In the genomic region with DNA sequence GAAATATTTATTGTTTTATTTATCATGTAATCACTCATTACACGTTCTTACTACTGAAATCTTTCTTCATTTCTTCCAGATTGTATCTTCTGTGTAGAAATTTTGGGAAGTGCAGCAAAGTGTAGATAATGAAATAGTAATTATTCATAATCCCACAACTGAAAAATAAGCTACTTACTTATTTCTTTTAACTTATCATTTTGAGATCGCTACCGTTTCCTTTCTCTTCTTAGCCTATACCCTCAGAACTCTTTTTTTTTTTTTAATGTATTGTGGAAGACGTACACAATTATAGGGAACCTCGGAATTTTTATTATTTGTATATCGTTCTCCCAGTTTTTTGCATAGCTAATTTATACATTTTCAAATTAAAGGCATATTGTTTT, we compare ENCODE assay signal across 11 cellular contexts. TPM values are rescaled to one million over a fixed set of nuclear protein-coding genes. Genes with fewer than 3 reads are reported as not detected.
DNase-seq lines count a peak whose midpoint lies in the region; ATAC-seq and TF ChIP-seq lines count a peak whose summit lies in the region.
"Had no signal": no experiment of that assay in that cellular context is flagged by ENCODE, and none has a peak within 500 bp of the region (broad histone marks: within the 10 kb centered on the region; RNA-seq: fewer than 3 reads in every experiment).

No MANE protein-coding gene starts in this region.

- peaks cover 29% of the 10 kb centered on the region for H3K27me3 ChIP-seq in HUES64 (ENCODE audit: insufficient read depth, low read length)
- peaks cover 0 to 3% of the 10 kb centered on the region in 2 donors for H3K27me3 ChIP-seq in breast epithelium
- no peaks in the 10 kb centered on the region for H3K27me3 ChIP-seq in right lobe of liver
- no peaks in the 10 kb centered on the region for H3K27me3 ChIP-seq in thyroid gland
- H3K27me3 ChIP-seq: body of pancreas had no signal

- H3K9ac ChIP-seq in HUES64 (ENCODE audit: low read depth, low read length) = peak overlapping the region; percentile 73

- 80% methylated on average over 2 of the region's 6 CpGs for WGBS in HUES64
- 2% methylated on average over 6 of the region's 6 CpGs for WGBS in right lobe of liver (ENCODE audit: insufficient coverage, low coverage, low lambda C conversion rate, missing lambda C conversion rate)
- WGBS in thyroid gland, 2 donors = 13 to 29% methylated on average over 6 of the region's 6 CpGs

- no peak overlapping the region for H3K27ac ChIP-seq in HUES64 (ENCODE audit: low read depth, low read length)
- H3K27ac ChIP-seq in breast epithelium = peak overlapping the region; percentile 50 to 54
- peak overlapping the region; percentile 49 to 93 (median 90) for H3K27ac ChIP-seq in right lobe of liver
- H3K27ac ChIP-seq in thyroid gland = peak overlapping the region; percentile 27 to 75 (median 35)

- no peaks in the 10 kb centered on the region for H3K9me3 Mint-ChIP-seq in activated T-helper 2 cell treated with anti-CD3 and anti-CD28 coated beads, Interferon-gamma antibody, Interleukin-2, Interleukin-4, amounts not matched to agents 10 μg/mL and 5 μg/mL and 100 μg/mL, durations not matched to agents 14 hours and 24 hours and 36 hours
- H3K9me3 Mint-ChIP-seq: memory B cell had no signal

- H3K36me3 ChIP-seq in HUES64 (ENCODE audit: insufficient read depth, low read length) (peaks cover 14% of the 10 kb centered on the region), breast epithelium (no peaks in the 10 kb centered on the region), right lobe of liver (peaks cover 0 to 8% (median 3%) of the 10 kb centered on the region in 4 donors), thyroid gland (peaks cover 0 to 3% of the 10 kb centered on the region in 2 donors)

- TF ChIP-seq CTCF in breast epithelium (IDR thresholded peaks at IDR 0.05) (no peak), right lobe of liver (IDR thresholded peaks at IDR 0.05) (no peak), thyroid gland (IDR thresholded peaks at IDR 0.05) (no peak)

- H3K4me1 ChIP-seq in HUES64 (ENCODE audit: insufficient read depth, low read length) (peaks cover 17% of the 10 kb centered on the region), breast epithelium (no peaks in the 10 kb centered on the region), right lobe of liver (peaks cover 0 to 24% (median 7%) of the 10 kb centered on the region in 4 donors), thyroid gland (peaks cover 5 to 9% of the 10 kb centered on the region in 2 donors)

- H3K4me3 Mint-ChIP-seq in activated T-helper 2 cell treated with anti-CD3 and anti-CD28 coated beads, Interferon-gamma antibody, Interleukin-2, Interleukin-4, amounts not matched to agents 10 μg/mL and 5 μg/mL and 100 μg/mL, durations not matched to agents 14 hours and 24 hours and 36 hours (ENCODE audit: low read depth) = no peak overlapping the region
- H3K4me3 Mint-ChIP-seq: activated CD4-positive, alpha-beta T cell treated with anti-CD3 and anti-CD28 coated beads for 36 hours had no signal

- no peak for ATAC-seq in right lobe of liver

- TF ChIP-seq POLR2A in breast epithelium (IDR thresholded peaks at IDR 0.05) = no peak
- no peak for TF ChIP-seq POLR2A in right lobe of liver (IDR thresholded peaks at IDR 0.05)
- no peak for TF ChIP-seq POLR2A in thyroid gland (IDR thresholded peaks at IDR 0.05)

- no peaks in the 10 kb centered on the region for H3K9me3 ChIP-seq in HUES64 (ENCODE audit: insufficient read depth, low read depth, low read length)
- no peaks in the 10 kb centered on the region for H3K9me3 ChIP-seq in breast epithelium
- H3K9me3 ChIP-seq in right lobe of liver = no peaks in the 10 kb centered on the region
- no peaks in the 10 kb centered on the region for H3K9me3 ChIP-seq in thyroid gland
- H3K9me3 ChIP-seq: body of pancreas had no signal

- DNase-seq in breast epithelium (ENCODE audit: low spot score in 2 of 2) (no peak), right lobe of liver (no peak), thyroid gland (no peak), NCI-H2081 treated with DMSO at 0.1 percent for 48 hours (lab: John Stamatoyannopoulos, UW) (no peak), anterior cingulate cortex (lab: John Stamatoyannopoulos, UW) (no peak)
- DNase-seq in stimulated activated CD4-positive, alpha-beta T cell treated with anti-CD3 and anti-CD28 coated beads, Interleukin-2, amount 100 ng/mL, for 48 hours = no peak
- DNase-seq in activated T-helper 2 cell treated with anti-CD3 and anti-CD28 coated beads, Interferon-gamma antibody, Interleukin-2, Interleukin-4, amounts not matched to agents 10 μg/mL and 5 μg/mL and 100 μg/mL, durations not matched to agents 14 hours and 24 hours and 36 hours (ENCODE audit: low spot score) = no peak

- peaks cover 18% of the 10 kb centered on the region for H3K4me1 Mint-ChIP-seq in activated T-helper 2 cell treated with anti-CD3 and anti-CD28 coated beads, Interferon-gamma antibody, Interleukin-2, Interleukin-4, amounts not matched to agents 10 μg/mL and 5 μg/mL and 100 μg/mL, durations not matched to agents 14 hours and 24 hours and 36 hours (ENCODE audit: low read depth)

- H3K27me3 Mint-ChIP-seq in activated T-helper 2 cell treated with anti-CD3 and anti-CD28 coated beads, Interferon-gamma antibody, Interleukin-2, Interleukin-4, amounts not matched to agents 10 μg/mL and 5 μg/mL and 100 μg/mL, durations not matched to agents 14 hours and 24 hours and 36 hours (ENCODE audit: low read depth) = peaks cover 32% of the 10 kb centered on the region
- H3K27me3 Mint-ChIP-seq: memory B cell had no signal

- intact Hi-C loops in breast epithelium (cut with DNase I; ENCODE audit: low total_unique reads) = no loop called here
- intact Hi-C loops in right lobe of liver (cut with DNase I) = no loop called here
- intact Hi-C loops in thyroid gland (cut with DNase I) = no loop called here
- intact Hi-C loops in activated T-helper 2 cell treated with anti-CD3 and anti-CD28 coated beads, Interferon-gamma antibody, Interleukin-2, Interleukin-4, amounts not matched to agents 10 μg/mL and 5 μg/mL and 100 μg/mL, durations not matched to agents 14 hours and 24 hours and 36 hours (cut with micrococcal nuclease) = no loop called here

- H3K27ac Mint-ChIP-seq in activated T-helper 2 cell treated with anti-CD3 and anti-CD28 coated beads, Interferon-gamma antibody, Interleukin-2, Interleukin-4, amounts not matched to agents 10 μg/mL and 5 μg/mL and 100 μg/mL, durations not matched to agents 14 hours and 24 hours and 36 hours = no peak overlapping the region
- H3K27ac Mint-ChIP-seq: activated CD4-positive, alpha-beta T cell treated with anti-CD3 and anti-CD28 coated beads for 36 hours; memory B cell had no signal

- H3K4me3 ChIP-seq in HUES64 (ENCODE audit: low read length) = peak overlapping the region; percentile 85
- H3K4me3 ChIP-seq in breast epithelium = peak overlapping the region; percentile 67 to 88 (median 81)
- peak overlapping the region; percentile 26 to 88 (median 87) for H3K4me3 ChIP-seq in right lobe of liver
- H3K4me3 ChIP-seq in thyroid gland (replicated peaks in 1 of 3) = peak overlapping the region in 2 of 3 donors; percentile 12 to 51

- peaks cover 19% of the 10 kb centered on the region for H3K36me3 Mint-ChIP-seq in activated T-helper 2 cell treated with anti-CD3 and anti-CD28 coated beads, Interferon-gamma antibody, Interleukin-2, Interleukin-4, amounts not matched to agents 10 μg/mL and 5 μg/mL and 100 μg/mL, durations not matched to agents 14 hours and 24 hours and 36 hours (ENCODE audit: low read depth)

RNA-seq across cellular contexts. Expression of a gene that starts 0.5 kb away (rescaled TPM):
- 52.8 TPM for polyA plus RNA-seq in HUES64 (2013, experiment 1 of 2)
- polyA plus RNA-seq in HUES64 (2013, experiment 2 of 2) = 56.6 TPM
- total RNA-seq in breast epithelium (10 to 100 TPM; 43.2 to 48.0 (median 44.2) TPM), right lobe of liver (100 to 1,000 TPM in 5 of 6 experiments, 10 to 100 TPM in 1; 95.0 to 126 (median 114) TPM), thyroid gland (10 to 100 TPM; 52.7 to 84.3 (median 64.6) TPM)
- total RNA-seq in activated T-helper 2 cell treated with anti-CD3 and anti-CD28 coated beads, Interferon-gamma antibody, Interleukin-2, Interleukin-4, amounts not matched to agents 10 μg/mL and 5 μg/mL and 100 μg/mL, durations not matched to agents 14 hours and 24 hours and 36 hours = 96.5 and 102 TPM in 2 replicates

RNA-seq across cellular contexts. Expression of a gene that starts 12.1 kb away (rescaled TPM):
- polyA plus RNA-seq in HUES64 (2013, experiment 1 of 2) = not detected
- not detected for polyA plus RNA-seq in HUES64 (2013, experiment 2 of 2)
- total RNA-seq in breast epithelium (1 to 10 TPM; 1.1 to 4.3 (median 1.9) TPM), right lobe of liver (10 to 100 TPM; 25.4 to 57.3 (median 28.3) TPM), thyroid gland (1 to 10 TPM in 1 of 4 donors, under 1 TPM in 2, not detected in 1; 0.27 to 2.3 (median 0.39) TPM)
- 0.05 and 0.07 TPM in 2 replicates for total RNA-seq in activated T-helper 2 cell treated with anti-CD3 and anti-CD28 coated beads, Interferon-gamma antibody, Interleukin-2, Interleukin-4, amounts not matched to agents 10 μg/mL and 5 μg/mL and 100 μg/mL, durations not matched to agents 14 hours and 24 hours and 36 hours

Comparison
In these comparisons a context has a peak if more than half of its experiments do, and no peak if none do; other contexts are left out.
1. H3K4me3 ChIP-seq: peak in every context shown above with its lines; median percentile 87 in right lobe of liver; 85 in HUES64; 81 in breast epithelium; 32 in thyroid gland.
2. RNA of a gene that starts 12.1 kb away (total RNA-seq): 25.4 to 57.3 TPM in right lobe of liver; 1.1 to 4.3 TPM in breast epithelium, 0.27 to 2.3 TPM in thyroid gland and 0.05 to 0.07 TPM in activated T-helper 2 cell treated with anti-CD3 and anti-CD28 coated beads, Interferon-gamma antibody, Interleukin-2, Interleukin-4, amounts not matched to agents 10 μg/mL and 5 μg/mL and 100 μg/mL, durations not matched to agents 14 hours and 24 hours and 36 hours; every median in the first group is over 4 times any median in the second.